ENCODE assay signal across 12 cellular contexts in the genomic region with DNA sequence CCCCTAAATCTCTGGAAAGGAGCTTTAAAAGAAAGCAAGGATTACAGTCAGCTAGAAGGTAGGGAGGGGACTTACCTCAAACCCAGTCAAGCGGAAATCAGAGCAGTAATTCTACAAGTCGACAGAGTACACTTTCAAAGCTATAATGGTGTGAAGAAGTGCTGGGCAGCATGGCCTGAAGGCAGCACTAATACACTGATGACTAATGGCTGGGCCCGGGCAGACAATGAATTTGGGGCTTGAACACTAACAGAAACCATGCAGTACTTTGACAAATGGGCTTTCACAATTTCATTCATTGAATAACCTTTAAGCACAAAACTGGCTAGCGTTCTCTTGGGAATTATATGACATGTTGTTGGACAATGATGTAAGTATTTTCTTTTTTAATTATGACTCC. TPM values are rescaled to one million over a fixed set of nuclear protein-coding genes. Genes with fewer than 3 reads are reported as not detected.
DNase-seq lines count a peak whose midpoint lies in the region; ATAC-seq lines count a peak whose summit lies in the region.
"Had no signal": no experiment of that assay in that cellular context is flagged by ENCODE, and none has a peak within 500 bp of the region (broad histone marks: within the 10 kb centered on the region; RNA-seq: fewer than 3 reads in every experiment).

No MANE protein-coding gene starts in this region.

- H3K36me3 ChIP-seq in ACC112 (ENCODE audit: insufficient read depth, low read length), result no peaks in the 10 kb centered on the region
- H3K36me3 ChIP-seq in ectodermal cell (ENCODE audit: control insufficient read depth, insufficient read depth, low read length), result peaks cover 12% of the 10 kb centered on the region
- peaks cover 8% of the 10 kb centered on the region for H3K36me3 ChIP-seq in mesodermal cell (ENCODE audit: control insufficient read depth, insufficient read depth, low read length)
- H3K36me3 ChIP-seq: adrenal gland had no signal

- H3K4me1 ChIP-seq in ACC112 (ENCODE audit: control insufficient read depth, insufficient read depth, low read length, unreplicated experiment) (peaks cover 39% of the 10 kb centered on the region), ectodermal cell (ENCODE audit: control insufficient read depth, insufficient read depth, low read length) (peaks cover 44% of the 10 kb centered on the region), mesodermal cell (ENCODE audit: control insufficient read depth, insufficient read depth, low read length, poor library complexity, severe bottlenecking) (peaks cover 51% of the 10 kb centered on the region)

- peak; percentile 22 for DNase-seq in LoVo (ENCODE audit: low spot score)
- DNase-seq in activated T-cell treated with anti-CD3 and anti-CD28 coated beads, Interleukin-2, amount 50 U/mL, for 24 hours, result no peak
- DNase-seq in ecto neural progenitor cell (ENCODE audit: low spot score), result no peak
- DNase-seq: activated CD4-positive, alpha-beta memory T cell treated with anti-CD3 and anti-CD28 coated beads for 36 hours had no signal

- no peaks in the 10 kb centered on the region for H3K27me3 ChIP-seq in ACC112 (ENCODE audit: insufficient read depth, low read length)
- H3K27me3 ChIP-seq in ectodermal cell (ENCODE audit: control insufficient read depth, insufficient read depth, low read length, poor library complexity, severe bottlenecking), result no peaks in the 10 kb centered on the region
- H3K27me3 ChIP-seq: adrenal gland, SJCRH30 had no signal

- H3K36me3 Mint-ChIP-seq in activated T-cell treated with anti-CD3 and anti-CD28 coated beads, Interleukin-2, amount 50 U/mL, for 24 hours (ENCODE audit: low read depth), result no peaks in the 10 kb centered on the region
- H3K36me3 Mint-ChIP-seq: activated CD4-positive, alpha-beta memory T cell treated with anti-CD3 and anti-CD28 coated beads for 36 hours had no signal

- peaks cover 55% of the 10 kb centered on the region for H3K79me2 ChIP-seq in ACC112 (ENCODE audit: control insufficient read depth, insufficient read depth, low read length, unreplicated experiment)

- peaks cover 11% of the 10 kb centered on the region for H3K4me1 Mint-ChIP-seq in activated T-cell treated with anti-CD3 and anti-CD28 coated beads, Interleukin-2, amount 50 U/mL, for 24 hours (ENCODE audit: low read depth)

- peaks cover 82% of the 10 kb centered on the region for H3K27me3 Mint-ChIP-seq in activated T-cell treated with anti-CD3 and anti-CD28 coated beads, Interleukin-2, amount 50 U/mL, for 24 hours

- H2AFZ ChIP-seq in ACC112 (ENCODE audit: low read length, unreplicated experiment), result no peak overlapping the region

- no peaks in the 10 kb centered on the region for H3K9me3 ChIP-seq in ectodermal cell (ENCODE audit: control insufficient read depth, low read length)
- no peaks in the 10 kb centered on the region for H3K9me3 ChIP-seq in mesodermal cell (ENCODE audit: control insufficient read depth, low read length)
- H3K9me3 ChIP-seq: adrenal gland, SJCRH30 had no signal

- H3K4me3 Mint-ChIP-seq in activated T-cell treated with anti-CD3 and anti-CD28 coated beads, Interleukin-2, amount 50 U/mL, for 24 hours, result no peak overlapping the region
- H3K4me3 Mint-ChIP-seq: activated CD4-positive, alpha-beta memory T cell treated with anti-CD3 and anti-CD28 coated beads for 36 hours had no signal

- peak overlapping the region; percentile 25; the same call in 1 of the 2 replicates for H3K4me3 ChIP-seq in ACC112 (ENCODE audit: low read depth, low read length)
- H3K4me3 ChIP-seq in ectodermal cell (ENCODE audit: insufficient read depth, low read depth, low read length), result peak overlapping the region; percentile 81
- H3K4me3 ChIP-seq in mesodermal cell (ENCODE audit: extremely low read depth, insufficient read depth, low read length, poor library complexity, severe bottlenecking), result no peak overlapping the region
- H3K4me3 ChIP-seq: adrenal gland, lung, SJCRH30 had no signal

- H3K27ac ChIP-seq in ACC112 (ENCODE audit: low read depth, low read length) (no peak overlapping the region), ectodermal cell (ENCODE audit: insufficient read depth, low read depth, low read length, poor library complexity, severe bottlenecking) (peak overlapping the region; percentile 37), mesodermal cell (ENCODE audit: low read depth, low read length, severe bottlenecking) (peak overlapping the region; percentile 73)
- H3K27ac ChIP-seq: adrenal gland, SJCRH30 had no signal

- H3K9me3 Mint-ChIP-seq in activated T-cell treated with anti-CD3 and anti-CD28 coated beads, Interleukin-2, amount 50 U/mL, for 24 hours, result no peaks in the 10 kb centered on the region
- H3K9me3 Mint-ChIP-seq: activated CD4-positive, alpha-beta memory T cell treated with anti-CD3 and anti-CD28 coated beads for 36 hours had no signal

- no peak for ATAC-seq in HG03565 (IDR thresholded peaks at IDR 0.05; ENCODE audit: unreplicated experiment)
- ATAC-seq in GM18909 (IDR thresholded peaks at IDR 0.05; ENCODE audit: poor library complexity, unreplicated experiment), result no peak

- WGBS in ectodermal cell, 2 experiments, result 26 to 35% methylated on average over 3 to 4 of the region's 4 CpGs
- 14 to 32% methylated on average over 1 to 3 of the region's 4 CpGs for WGBS in mesodermal cell (ENCODE audit: insufficient coverage in 2 of 2), 2 experiments

- H3K27ac Mint-ChIP-seq in activated T-cell treated with anti-CD3 and anti-CD28 coated beads, Interleukin-2, amount 50 U/mL, for 24 hours, result no peak overlapping the region
- H3K27ac Mint-ChIP-seq: activated CD4-positive, alpha-beta memory T cell treated with anti-CD3 and anti-CD28 coated beads for 36 hours had no signal

RNA-seq across cellular contexts. Expression of a gene that starts 4.7 kb away (rescaled TPM):
- 200 TPM for polyA plus RNA-seq in ectodermal cell (2013, experiment 1 of 4)
- 235 TPM for polyA plus RNA-seq in ectodermal cell (2013, experiment 2 of 4)
- 110 TPM for polyA plus RNA-seq in ectodermal cell (2013, experiment 3 of 4)
- polyA plus RNA-seq in ectodermal cell (2013, experiment 4 of 4), result 128 TPM
- 35.6 TPM for polyA plus RNA-seq in mesodermal cell (2013, experiment 1 of 2)
- 31.7 TPM for polyA plus RNA-seq in mesodermal cell (2013, experiment 2 of 2)
